15 cellular contexts compared by ENCODE assay signal in the genomic region with DNA sequence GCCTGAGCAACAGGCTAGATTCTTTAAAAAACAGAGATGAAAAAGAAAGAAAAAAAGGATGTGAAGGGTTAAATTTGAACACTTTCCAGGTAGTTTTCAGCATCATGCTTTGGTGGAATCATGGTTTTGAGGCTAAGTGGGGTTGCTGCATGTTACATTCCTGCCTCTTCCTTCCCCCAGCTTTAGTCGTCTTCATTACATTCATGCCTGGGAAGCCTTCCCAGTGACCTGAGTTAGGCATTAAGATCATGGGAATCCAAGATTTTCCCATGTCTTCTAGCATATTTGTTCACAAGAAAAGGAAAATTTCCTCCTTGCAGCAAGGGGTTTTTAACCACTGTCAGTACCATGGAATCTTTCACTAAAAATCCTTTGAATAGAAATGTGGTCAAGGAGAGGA. TPM values are rescaled to one million over a fixed set of nuclear protein-coding genes. Genes with fewer than 3 reads are reported as not detected.
DNase-seq lines count a peak whose midpoint lies in the region; ATAC-seq and TF ChIP-seq lines count a peak whose summit lies in the region.
"Had no signal": no experiment of that assay in that cellular context is flagged by ENCODE, and none has a peak within 500 bp of the region (broad histone marks: within the 10 kb centered on the region; RNA-seq: fewer than 3 reads in every experiment).

No MANE protein-coding gene starts in this region.

- intact Hi-C loops in lower leg skin (cut with DNase I; ENCODE audit: low total_unique reads) = no loop called here
- intact Hi-C loops in mammary epithelial cell (cut with micrococcal nuclease) = no loop called here

- H3K27me3 ChIP-seq in adipocyte (replicated peaks; ENCODE audit: control insufficient read depth, insufficient read depth, low read length) (no peaks in the 10 kb centered on the region), mammary epithelial cell (ENCODE audit: insufficient read depth, low read length) (no peaks in the 10 kb centered on the region)
- H3K27me3 ChIP-seq: tibial artery had no signal

- TF ChIP-seq CTCF in fibroblast of the aortic adventitia (IDR thresholded peaks at IDR 0.05; ENCODE audit: insufficient read depth, low read length) (no peak), lower leg skin (IDR thresholded peaks at IDR 0.05) (no peak), mammary epithelial cell (conservative IDR thresholded peaks at IDR 0.05 in 1 of 2, IDR thresholded peaks at IDR 0.05 in 1 of 2; ENCODE audit: extremely low read depth in 1 of 2, insufficient read depth in 1 of 2, low read depth in 1 of 2, low read length in 2 of 2) (no peak)

- dilution Hi-C loops in mammary epithelial cell (cut with HindIII; ENCODE audit: low sequenced_read_pairs) = loop anchor here (5.0 kb wide), 1 partner anchor 36 kb away; no protein-coding TSS in a partner anchor

- peaks cover 96% of the 10 kb centered on the region for H3K79me2 ChIP-seq in mammary epithelial cell (ENCODE audit: insufficient read depth, low read length)

- no peak overlapping the region for H3K4me3 Mint-ChIP-seq in stimulated activated naive B cell treated with anti-CD40 and anti-IgM and Interleukin-4, amounts not matched to agents 10 μg/mL and 1 μg/mL and 100 μg/mL, for 72 hours
- H3K4me3 Mint-ChIP-seq: activated naive CD8-positive, alpha-beta T cell had no signal

- no peak overlapping the region for H2AFZ ChIP-seq in mammary epithelial cell (ENCODE audit: low read depth, low read length)

- no peak overlapping the region for H3K27ac Mint-ChIP-seq in stimulated activated naive B cell treated with anti-CD40 and anti-IgM and Interleukin-4, amounts not matched to agents 10 μg/mL and 1 μg/mL and 100 μg/mL, for 72 hours
- H3K27ac Mint-ChIP-seq: activated naive CD8-positive, alpha-beta T cell had no signal

- CTCF ChIA-PET in mammary epithelial cell (lab: Charles Lee; ENCODE audit: low non-redundant PET) = no interaction called here

- no peaks in the 10 kb centered on the region for H3K9me3 Mint-ChIP-seq in stimulated activated naive B cell treated with anti-CD40 and anti-IgM and Interleukin-4, amounts not matched to agents 10 μg/mL and 1 μg/mL and 100 μg/mL, for 72 hours

- H3K27ac ChIP-seq in mammary epithelial cell (ENCODE audit: insufficient read depth, low read depth, low read length) = no peak overlapping the region

- H3K4me3 ChIP-seq in adipocyte (ENCODE audit: low read length) = no peak overlapping the region
- no peak overlapping the region for H3K4me3 ChIP-seq in fibroblast of the aortic adventitia (ENCODE audit: low read depth, low read length)
- H3K4me3 ChIP-seq in skeletal muscle cell (ENCODE audit: low read depth, low read length) = no peak overlapping the region
- no peak overlapping the region for H3K4me3 ChIP-seq in lower leg skin (ENCODE audit: low read depth, poor library complexity, severe bottlenecking)
- no peak overlapping the region for H3K4me3 ChIP-seq in mammary epithelial cell (replicated peaks in 1 of 3; ENCODE audit: insufficient read depth in 1 of 3, low read depth in 2 of 3, low read length in 3 of 3)
- H3K4me3 ChIP-seq: tibial artery had no signal

- BruUV-seq in mammary epithelial cell (replicated peaks; lab: Mats Ljungman, UMichigan) = no TSS peak

- peaks cover 0 to 2% of the 10 kb centered on the region in 2 donors for H3K4me1 Mint-ChIP-seq in stimulated activated naive B cell treated with anti-CD40 and anti-IgM and Interleukin-4, amounts not matched to agents 10 μg/mL and 1 μg/mL and 100 μg/mL, for 72 hours

- H3K36me3 Mint-ChIP-seq in stimulated activated naive B cell treated with anti-CD40 and anti-IgM and Interleukin-4, amounts not matched to agents 10 μg/mL and 1 μg/mL and 100 μg/mL, for 72 hours = no peaks in the 10 kb centered on the region
- H3K36me3 Mint-ChIP-seq: activated naive CD8-positive, alpha-beta T cell had no signal

- H3K36me3 ChIP-seq in adipocyte (ENCODE audit: control insufficient read depth, insufficient read depth, low read length, severe bottlenecking) (no peaks in the 10 kb centered on the region), mammary epithelial cell (ENCODE audit: insufficient read depth, low read length) (peaks cover 6% of the 10 kb centered on the region)
- H3K36me3 ChIP-seq: tibial artery had no signal

- H3K4me1 ChIP-seq in adipocyte (ENCODE audit: control insufficient read depth, insufficient read depth, low read length) (peaks cover 28% of the 10 kb centered on the region), mammary epithelial cell (ENCODE audit: insufficient read depth, low read length) (no peaks in the 10 kb centered on the region)

- ATAC-seq in stimulated activated naive B cell treated with anti-CD40 and anti-IgM and Interleukin-4, amounts not matched to agents 10 μg/mL and 1 μg/mL and 100 μg/mL, for 72 hours (replicated peaks) = no peak

- no peak overlapping the region for H3K4me2 ChIP-seq in mammary epithelial cell (ENCODE audit: insufficient read depth, low read depth, low read length)

- 60 to 84% methylated on average over 1 of the region's 1 CpG for WGBS in lower leg skin, 2 donors
- WGBS in mammary epithelial cell (ENCODE audit: low coverage, missing lambda C conversion rate) = 68% methylated on average over 1 of the region's 1 CpG

- TF ChIP-seq POLR2A in lower leg skin (IDR thresholded peaks at IDR 0.05) = no peak

- in situ Hi-C loops in mammary epithelial cell (cut with MboI; ENCODE audit: low sequenced_read_pairs in 2 of 2) = no loop called here

- DNase-seq in GM03348 (ENCODE audit: low spot score) (peak; percentile 81), adipocyte (ENCODE audit: low read depth) (peak; percentile 79), fibroblast of the aortic adventitia (ENCODE audit: low read depth) (peak; percentile 97), skeletal muscle cell (ENCODE audit: low read depth) (peak; percentile 87), lower leg skin (ENCODE audit: low spot score in 2 of 2) (no peak), mammary epithelial cell (no peak)
- no peak for DNase-seq in stimulated activated naive B cell treated with anti-CD40 and anti-IgM and Interleukin-4, amounts not matched to agents 10 μg/mL and 1 μg/mL and 100 μg/mL, for 72 hours
- no peak for DNase-seq in activated CD8-positive, alpha-beta memory T cell treated with anti-CD3 and anti-CD28 coated beads, Interleukin-2, amount 50 U/mL, for 48 hours
- DNase-seq: activated T-cell treated with anti-CD3 and anti-CD28 coated beads for 4 hours; GDM1; NCI-H1048; NK-92 treated with Interleukin-12 subunit alpha and Interleukin-12 subunit beta, amount 100 ng/mL, for 24 hours; SHP77; tibial artery had no signal

- H4K20me1 ChIP-seq in mammary epithelial cell (ENCODE audit: insufficient read depth, low read length) = no peaks in the 10 kb centered on the region

- no peaks in the 10 kb centered on the region for H3K27me3 Mint-ChIP-seq in stimulated activated naive B cell treated with anti-CD40 and anti-IgM and Interleukin-4, amounts not matched to agents 10 μg/mL and 1 μg/mL and 100 μg/mL, for 72 hours
- H3K27me3 Mint-ChIP-seq: activated naive CD8-positive, alpha-beta T cell had no signal

- H3K9ac ChIP-seq in adipocyte (ENCODE audit: low read length) (no peak overlapping the region), mammary epithelial cell (ENCODE audit: insufficient read depth, low read length) (no peak overlapping the region)

- H3K9me3 ChIP-seq in adipocyte (ENCODE audit: control insufficient read depth, low read length) (no peaks in the 10 kb centered on the region), mammary epithelial cell (replicated peaks; ENCODE audit: insufficient read depth, low read length) (no peaks in the 10 kb centered on the region)
- H3K9me3 ChIP-seq: tibial artery had no signal

RNA-seq across cellular contexts. Expression of a gene that starts 12.0 kb away (rescaled TPM):
- total RNA-seq in fibroblast of the aortic adventitia (ENCODE audit: low replicate concordance) (6.2 and 91.1 TPM in 2 replicates), lower leg skin (10 to 100 TPM in 1 of 4 donors, 1 to 10 TPM in 3; 5.9 to 10.2 (median 7.3) TPM), mammary epithelial cell (10 to 100 TPM in 1 of 2 donors, 1 to 10 TPM in 1; 9.5 to 74.3 TPM)
- 51.2 TPM for polyA plus RNA-seq in mammary epithelial cell
- 108 TPM for polyA minus RNA-seq in mammary epithelial cell

RNA-seq across cellular contexts. Expression of a gene that starts 28.5 kb away (rescaled TPM):
- 59.9 and 101 TPM in 2 replicates for total RNA-seq in fibroblast of the aortic adventitia (ENCODE audit: low replicate concordance)
- 100 to 1,000 TPM; 115 to 152 (median 125) TPM for total RNA-seq in lower leg skin
- total RNA-seq in mammary epithelial cell = 100 to 1,000 TPM; 196 to 212 TPM
- 132 TPM for polyA plus RNA-seq in mammary epithelial cell
- 137 TPM for polyA minus RNA-seq in mammary epithelial cell

Comparison
In these comparisons a context has a peak if more than half of its experiments do, and no peak if none do; other contexts are left out.
1. DNase-seq: peak in GM03348 (single experiment), adipocyte (single experiment), fibroblast of the aortic adventitia (single experiment) and skeletal muscle cell (single experiment); none in stimulated activated naive B cell treated with anti-CD40 and anti-IgM and Interleukin-4, amounts not matched to agents 10 μg/mL and 1 μg/mL and 100 μg/mL, for 72 hours (single experiment), lower leg skin (0 of 2), activated CD8-positive, alpha-beta memory T cell treated with anti-CD3 and anti-CD28 coated beads, Interleukin-2, amount 50 U/mL, for 48 hours (single experiment) and mammary epithelial cell (single experiment).